In the genomic region with DNA sequence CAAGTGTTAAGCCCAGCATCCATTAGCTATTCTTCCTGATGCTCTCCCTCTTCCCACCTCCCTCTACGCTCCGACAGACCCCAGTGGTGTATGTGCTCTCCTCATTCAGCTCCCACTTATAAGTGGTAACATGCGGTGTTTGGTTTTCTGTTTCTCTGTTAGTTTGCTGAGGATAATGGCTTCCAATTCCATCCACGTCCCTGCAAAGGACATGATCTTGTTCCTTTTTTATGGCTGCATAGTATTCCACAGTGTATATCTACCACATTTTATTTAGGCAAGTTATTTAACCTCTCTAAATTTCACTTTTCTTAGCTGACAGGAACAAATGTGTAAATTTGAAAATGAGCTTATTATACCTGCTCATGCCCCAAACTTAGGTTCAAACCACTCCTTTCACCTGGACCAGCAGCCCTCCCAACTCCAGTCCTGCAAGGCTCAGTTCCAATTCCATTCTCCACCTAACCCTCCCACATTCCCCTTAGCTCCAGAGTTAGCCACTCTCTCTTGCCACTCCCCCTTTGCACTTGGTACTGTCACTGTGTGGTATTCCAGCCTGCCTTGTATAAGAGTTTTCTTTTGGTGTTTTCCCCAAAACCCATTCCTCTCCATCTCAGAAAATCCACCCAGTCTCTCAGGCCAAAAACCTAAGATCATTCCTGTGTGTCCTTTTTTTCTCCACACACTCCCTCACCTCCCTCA, we compare ENCODE assay signal across 15 cellular contexts. TPM values are rescaled to one million over a fixed set of nuclear protein-coding genes. Genes with fewer than 3 reads are reported as not detected.
DNase-seq lines count a peak whose midpoint lies in the region; ATAC-seq and TF ChIP-seq lines count a peak whose summit lies in the region.
"Had no signal": no experiment of that assay in that cellular context is flagged by ENCODE, and none has a peak within 500 bp of the region (broad histone marks: within the 10 kb centered on the region; RNA-seq: fewer than 3 reads in every experiment).

No MANE protein-coding gene starts in this region.

- peak overlapping the region; percentile 100 for H3K27ac Mint-ChIP-seq in activated CD8-positive, alpha-beta memory T cell treated with anti-CD3 and anti-CD28 coated beads, Interleukin-2, amount 10 ng/mL, durations not matched to agents 7 days and 5 days
- H3K27ac Mint-ChIP-seq in IgD-negative memory B cell = peak overlapping the region; percentile 54 to 98 (median 85)
- H3K27ac Mint-ChIP-seq in chondrocyte (ENCODE audit: unreplicated experiment) = peak overlapping the region; percentile 100
- no peak overlapping the region for H3K27ac Mint-ChIP-seq in progenitor cell of endocrine pancreas

- peaks cover 29% of the 10 kb centered on the region for H3K4me1 Mint-ChIP-seq in activated CD8-positive, alpha-beta memory T cell treated with anti-CD3 and anti-CD28 coated beads, Interleukin-2, amount 10 ng/mL, durations not matched to agents 7 days and 5 days
- H3K4me1 Mint-ChIP-seq in IgD-negative memory B cell = peaks cover 15 to 26% (median 17%) of the 10 kb centered on the region in 3 donors
- H3K4me1 Mint-ChIP-seq in chondrocyte (ENCODE audit: low read depth) = peaks cover 75% of the 10 kb centered on the region
- H3K4me1 Mint-ChIP-seq in progenitor cell of endocrine pancreas (ENCODE audit: low read depth) = peaks cover 23% of the 10 kb centered on the region

- H3K36me3 Mint-ChIP-seq in activated CD8-positive, alpha-beta memory T cell treated with anti-CD3 and anti-CD28 coated beads, Interleukin-2, amount 10 ng/mL, durations not matched to agents 7 days and 5 days = peaks cover 2% of the 10 kb centered on the region
- H3K36me3 Mint-ChIP-seq in IgD-negative memory B cell (peaks cover 3% of the 10 kb centered on the region), chondrocyte (ENCODE audit: low read depth) (no peaks in the 10 kb centered on the region), progenitor cell of endocrine pancreas (ENCODE audit: insufficient read depth) (no peaks in the 10 kb centered on the region)

- H3K9me3 Mint-ChIP-seq in activated CD8-positive, alpha-beta memory T cell treated with anti-CD3 and anti-CD28 coated beads, Interleukin-2, amount 10 ng/mL, durations not matched to agents 7 days and 5 days (ENCODE audit: low read depth) = peaks cover 2% of the 10 kb centered on the region
- H3K9me3 Mint-ChIP-seq in IgD-negative memory B cell (no peaks in the 10 kb centered on the region), chondrocyte (ENCODE audit: low read depth) (no peaks in the 10 kb centered on the region), progenitor cell of endocrine pancreas (ENCODE audit: low read depth) (no peaks in the 10 kb centered on the region)

- H3K27me3 Mint-ChIP-seq in activated CD8-positive, alpha-beta memory T cell treated with anti-CD3 and anti-CD28 coated beads, Interleukin-2, amount 10 ng/mL, durations not matched to agents 7 days and 5 days = no peaks in the 10 kb centered on the region
- H3K27me3 Mint-ChIP-seq in IgD-negative memory B cell (no peaks in the 10 kb centered on the region), chondrocyte (ENCODE audit: low read depth) (no peaks in the 10 kb centered on the region), progenitor cell of endocrine pancreas (no peaks in the 10 kb centered on the region)

- peak overlapping the region; percentile 96 for H3K4me3 Mint-ChIP-seq in activated CD8-positive, alpha-beta memory T cell treated with anti-CD3 and anti-CD28 coated beads, Interleukin-2, amount 10 ng/mL, durations not matched to agents 7 days and 5 days
- H3K4me3 Mint-ChIP-seq in IgD-negative memory B cell = peak overlapping the region; percentile 40 to 100 (median 88)
- peak overlapping the region; percentile 10 for H3K4me3 Mint-ChIP-seq in chondrocyte (ENCODE audit: unreplicated experiment)
- H3K4me3 Mint-ChIP-seq in progenitor cell of endocrine pancreas (ENCODE audit: low read depth) = peak overlapping the region; percentile 94

- CTCF ChIA-PET in activated CD8-positive, alpha-beta memory T cell treated with anti-CD3 and anti-CD28 coated beads, Interleukin-2, amount 10 ng/mL, durations not matched to agents 7 days and 5 days (lab: Charles Lee) = interaction anchor here (1.5 to 4.5 kb wide), 2 partner anchors 99 to 143 kb away, joined by 5 to 31 read pairs; no protein-coding TSS in a partner anchor

- TF ChIP-seq CTCF in chondrocyte (IDR thresholded peaks at IDR 0.05) (no peak), progenitor cell of endocrine pancreas (IDR thresholded peaks at IDR 0.05; ENCODE audit: unreplicated experiment) (no peak)

- ATAC-seq in activated CD8-positive, alpha-beta memory T cell treated with anti-CD3 and anti-CD28 coated beads, Interleukin-2, amount 10 ng/mL, durations not matched to agents 7 days and 5 days = no peak

- no peak for DNase-seq in activated CD8-positive, alpha-beta memory T cell treated with anti-CD3 and anti-CD28 coated beads, Interleukin-2, amount 10 ng/mL, durations not matched to agents 7 days and 5 days
- no peak for DNase-seq in activated CD8-positive, alpha-beta memory T cell treated with anti-CD3 and anti-CD28 coated beads, Interleukin-2, amount 50 U/mL, for 4 hours
- DNase-seq in chondrocyte (ENCODE audit: low spot score) (no peak), progenitor cell of endocrine pancreas (ENCODE audit: low spot score, unreplicated experiment) (no peak), NCI-H146 (lab: John Stamatoyannopoulos, UW) (no peak), NCI-H345 (lab: John Stamatoyannopoulos, UW) (no peak), hypothalamus (lab: John Stamatoyannopoulos, UW) (no peak)
- DNase-seq: KBM-7, NCI-H187, NCI-H774, occipital lobe, upper lobe of left lung had no signal

RNA-seq across cellular contexts. Expression of a gene that starts 1.7 kb away (rescaled TPM):
- total RNA-seq in activated CD8-positive, alpha-beta memory T cell treated with anti-CD3 and anti-CD28 coated beads, Interleukin-2, amount 10 ng/mL, durations not matched to agents 7 days and 5 days = 10 to 100 TPM; 45.9 to 47.1 TPM
- polyA plus RNA-seq in IgD-negative memory B cell = 79.2 TPM
- total RNA-seq in chondrocyte (48.6 to 53.0 TPM (median 52.0 TPM) in 3 replicates), progenitor cell of endocrine pancreas (39.1 and 42.8 TPM in 2 replicates)

RNA-seq across cellular contexts. Expression of a gene that starts 28.9 kb away (rescaled TPM):
- total RNA-seq in activated CD8-positive, alpha-beta memory T cell treated with anti-CD3 and anti-CD28 coated beads, Interleukin-2, amount 10 ng/mL, durations not matched to agents 7 days and 5 days = not detected
- not detected for polyA plus RNA-seq in IgD-negative memory B cell
- total RNA-seq in chondrocyte (0.21 to 0.45 TPM in 2 of 3 replicates, not detected in the other), progenitor cell of endocrine pancreas (not detected in 2 replicates)
- total RNA-seq: A673, cardiac septum had no signal

RNA-seq across cellular contexts. Expression of a gene that starts 57.4 kb away (rescaled TPM):
- total RNA-seq in activated CD8-positive, alpha-beta memory T cell treated with anti-CD3 and anti-CD28 coated beads, Interleukin-2, amount 10 ng/mL, durations not matched to agents 7 days and 5 days = not detected
- not detected for polyA plus RNA-seq in IgD-negative memory B cell
- total RNA-seq in chondrocyte = 230 to 272 TPM (median 262 TPM) in 3 replicates
- 0.67 and 2.1 TPM in 2 replicates for total RNA-seq in progenitor cell of endocrine pancreas

Comparison
In these comparisons a context has a peak if more than half of its experiments do, and no peak if none do; other contexts are left out.
1. H3K4me3 Mint-ChIP-seq: peak in every context shown above with its lines; median percentile 96 in activated CD8-positive, alpha-beta memory T cell treated with anti-CD3 and anti-CD28 coated beads, Interleukin-2, amount 10 ng/mL, durations not matched to agents 7 days and 5 days; 94 in progenitor cell of endocrine pancreas; 88 in IgD-negative memory B cell; 10 in chondrocyte.
2. RNA of a gene that starts 57.4 kb away (total RNA-seq): 230 to 272 TPM in chondrocyte; 0.67 to 2.1 TPM in progenitor cell of endocrine pancreas and not detected in activated CD8-positive, alpha-beta memory T cell treated with anti-CD3 and anti-CD28 coated beads, Interleukin-2, amount 10 ng/mL, durations not matched to agents 7 days and 5 days; every median in the first group is over 10 times any median in the second.